Comparison of ENCODE assay signal across 17 cellular contexts in genomic region chr4:3463556-3464348, GRCh38. TPM values are rescaled to one million over a fixed set of nuclear protein-coding genes. Genes with fewer than 3 reads are reported as not detected.
DNase-seq lines count a peak whose midpoint lies in the region; ATAC-seq, FAIRE-seq and TF ChIP-seq lines count a peak whose summit lies in the region.
"Had no signal": no experiment of that assay in that cellular context is flagged by ENCODE, and none has a peak within 500 bp of the region (broad histone marks: within the 10 kb centered on the region; RNA-seq: fewer than 3 reads in every experiment).

No MANE protein-coding gene starts in this region.

- no peak overlapping the region for H3K27ac ChIP-seq in colonic mucosa
- H3K27ac ChIP-seq in HepG2 (ENCODE audit: extremely low read length, insufficient read depth, low read length) = no peak overlapping the region
- H3K27ac ChIP-seq: foreskin keratinocyte, KMS-11, WERI-Rb-1 had no signal

- TF ChIP-seq CTCF in Caco-2 (IDR thresholded peaks at IDR 0.05; ENCODE audit: insufficient read depth in 1 of 2, low read depth in 1 of 2, low read length in 1 of 2, severe bottlenecking in 1 of 2, unreplicated experiment in 1 of 2) = no peak
- no peak for TF ChIP-seq CTCF in colonic mucosa (IDR thresholded peaks at IDR 0.05)
- no peak for TF ChIP-seq CTCF in HepG2 (CRISPR knock-in tag; IDR thresholded peaks at IDR 0.05)

- H3K79me2 ChIP-seq in HepG2 (ENCODE audit: insufficient read depth, low read length) = no peaks in the 10 kb centered on the region

- FAIRE-seq in HepG2 (lab: Jason Lieb, UNC) = no peak

- BruUV-seq in Caco-2 (replicated peaks; lab: Mats Ljungman, UMichigan) = no TSS peak
- no TSS peak for BruUV-seq in HepG2 (replicated peaks; lab: Mats Ljungman, UMichigan)

- no peaks in the 10 kb centered on the region for H3K27me3 ChIP-seq in Caco-2 (replicated peaks; ENCODE audit: control insufficient read depth, insufficient read depth, low read length)
- peaks cover 24% of the 10 kb centered on the region for H3K27me3 ChIP-seq in colonic mucosa
- H3K27me3 ChIP-seq in HepG2 (ENCODE audit: control insufficient read depth in 1 of 2, insufficient read depth in 2 of 2, low read length in 2 of 2) = peaks cover 20 to 59% of the 10 kb centered on the region in 2 experiments
- peaks cover 14% of the 10 kb centered on the region for H3K27me3 ChIP-seq in skeletal muscle satellite cell (ENCODE audit: control insufficient read depth, insufficient read depth, low read length)

- no peaks in the 10 kb centered on the region for H3K36me3 ChIP-seq in Caco-2 (ENCODE audit: control insufficient read depth, insufficient read depth, low read length)
- no peaks in the 10 kb centered on the region for H3K36me3 ChIP-seq in colonic mucosa
- no peaks in the 10 kb centered on the region for H3K36me3 ChIP-seq in HepG2 (replicated peaks in 1 of 2; ENCODE audit: control insufficient read depth in 1 of 2, insufficient read depth in 2 of 2, low read length in 2 of 2)
- no peaks in the 10 kb centered on the region for H3K36me3 ChIP-seq in skeletal muscle satellite cell (ENCODE audit: insufficient read depth, low read length)
- H3K36me3 ChIP-seq: HAP-1, WERI-Rb-1 had no signal

- TF ChIP-seq EP300 in HepG2 (IDR thresholded peaks at IDR 0.05; ENCODE audit: low read depth in 2 of 2, low read length in 2 of 2) (no peak), HepG2 (CRISPR knock-in tag; IDR thresholded peaks at IDR 0.05; ENCODE audit: borderline replicate concordance) (no peak)

- 10% methylated on average over 4 of the region's 43 CpGs for WGBS in HepG2 (ENCODE audit: low lambda C conversion rate)

- H3K27me3 Mint-ChIP-seq in Caco-2 (ENCODE audit: insufficient read depth, unreplicated experiment) = peaks cover under 1% of the 10 kb centered on the region

- ATAC-seq in HepG2 (peak; percentile 12; the same call in 2 of the 3 replicates), HG02588 (IDR thresholded peaks at IDR 0.05; ENCODE audit: unreplicated experiment) (no peak)
- ATAC-seq: foreskin keratinocyte had no signal

- peak overlapping the region; percentile 22; the same call in 1 of the 2 replicates for H3K4me3 ChIP-seq in Caco-2 (ENCODE audit: low read depth, low read length)
- H3K4me3 ChIP-seq in colonic mucosa = peak overlapping the region; percentile 34
- H3K4me3 ChIP-seq in HepG2 (replicated peaks in 1 of 3; ENCODE audit: insufficient read depth in 1 of 3, low read depth in 2 of 3, low read length in 3 of 3) = peak overlapping the region in 2 of 3 experiments; percentile 16 to 55; a peak in 3 of 6 replicates
- peak overlapping the region; percentile 62 for H3K4me3 ChIP-seq in skeletal muscle satellite cell (ENCODE audit: low read length)
- H3K4me3 ChIP-seq: HAP-1 had no signal

- POLR2A ChIA-PET in Caco-2 (lab: Charles Lee) = no interaction called here
- POLR2A ChIA-PET in HepG2 (lab: Yijun Ruan, JAX) = no interaction called here

- CTCF ChIA-PET in Caco-2 (lab: Charles Lee) = no interaction called here
- CTCF ChIA-PET in HepG2 (lab: Yijun Ruan, JAX; ENCODE audit: low intra/inter-chr PET ratio, low total read pairs) = no interaction called here

- peak overlapping the region; percentile 36; the same call in 1 of the 2 replicates for H3K4me2 ChIP-seq in HepG2 (ENCODE audit: low read depth, low read length)
- peak overlapping the region; percentile 75 for H3K4me2 ChIP-seq in skeletal muscle satellite cell (ENCODE audit: low read length)
- H3K4me2 ChIP-seq: KMS-11 had no signal

- no peak overlapping the region for H2AFZ ChIP-seq in HepG2 (ENCODE audit: low read length)

- no peaks in the 10 kb centered on the region for H3K4me1 Mint-ChIP-seq in Caco-2 (ENCODE audit: low read depth, unreplicated experiment)

- no peaks in the 10 kb centered on the region for H3K9me3 Mint-ChIP-seq in Caco-2 (ENCODE audit: unreplicated experiment)

- no peak for TF ChIP-seq POLR2A in HepG2 (IDR thresholded peaks at IDR 0.05; ENCODE audit: insufficient read depth in 1 of 2, low read depth in 2 of 2, low read length in 2 of 2)

- intact Hi-C loops in Caco-2 (cut with micrococcal nuclease; ENCODE audit: unreplicated experiment) = no loop called here
- intact Hi-C loops in colonic mucosa (cut with DNase I) = no loop called here
- intact Hi-C loops in HepG2 (cut with micrococcal nuclease; ENCODE audit: unreplicated experiment) = no loop called here

- H3K9me3 ChIP-seq in Caco-2 (no peaks in the 10 kb centered on the region), colonic mucosa (no peaks in the 10 kb centered on the region), HepG2 (ENCODE audit: low read length) (no peaks in the 10 kb centered on the region), skeletal muscle satellite cell (replicated peaks; ENCODE audit: low read length) (no peaks in the 10 kb centered on the region)
- H3K9me3 ChIP-seq: HAP-1 had no signal

- no peak overlapping the region for H3K9ac ChIP-seq in colonic mucosa (ENCODE audit: low read depth in 2 of 2, low read length in 2 of 2)
- no peak overlapping the region for H3K9ac ChIP-seq in HepG2 (ENCODE audit: insufficient read depth, low read depth, low read length)
- H3K9ac ChIP-seq in skeletal muscle satellite cell (ENCODE audit: low read depth, low read length) = peak overlapping the region; percentile 69
- H3K9ac ChIP-seq: KMS-11 had no signal

- H3K4me3 Mint-ChIP-seq in Caco-2 (ENCODE audit: unreplicated experiment) = peak overlapping the region; percentile 76
- H3K4me3 Mint-ChIP-seq: stimulated activated naive CD8-positive, alpha-beta T cell treated with anti-CD3 and anti-CD28 coated beads, Interleukin-15, Interleukin-2, amounts not matched to agents 100 ng/mL and 50 ng/mL, for 24 hours had no signal

- no peak for TF ChIP-seq RAD21 in HepG2 (CRISPR knock-in tag; IDR thresholded peaks at IDR 0.05)

- DNase-seq in Caco-2 = no peak
- no peak for DNase-seq in colonic mucosa
- no peak for DNase-seq in HepG2 (ENCODE audit: low spot score)
- DNase-seq in iPS-NIHi7 (ENCODE audit: extremely low spot score) = no peak
- no peak for DNase-seq in middle frontal gyrus (ENCODE audit: extremely low spot score, low spot score)
- DNase-seq in G401 (ENCODE audit: low spot score) = no peak
- DNase-seq: activated naive CD4-positive, alpha-beta T cell; effector CD4-positive, alpha-beta T cell; foreskin keratinocyte; NCI-H1694; NCI-H446 treated with DMSO at 0.1 percent for 48 hours; WERI-Rb-1 had no signal

- H3K4me1 ChIP-seq in Caco-2 (peaks cover 5% of the 10 kb centered on the region; the same call in 1 of the 2 replicates), colonic mucosa (peaks cover 4% of the 10 kb centered on the region), HepG2 (ENCODE audit: insufficient read depth, low read length) (peaks cover 23% of the 10 kb centered on the region), skeletal muscle satellite cell (ENCODE audit: control insufficient read depth, insufficient read depth, low read length) (peaks cover 27% of the 10 kb centered on the region)
- H3K4me1 ChIP-seq: HAP-1 had no signal

- H3K27ac Mint-ChIP-seq in Caco-2 (ENCODE audit: unreplicated experiment) = no peak overlapping the region
- H3K27ac Mint-ChIP-seq: stimulated activated naive CD8-positive, alpha-beta T cell treated with anti-CD3 and anti-CD28 coated beads, Interleukin-15, Interleukin-2, amounts not matched to agents 100 ng/mL and 50 ng/mL, for 24 hours had no signal

- no peaks in the 10 kb centered on the region for H3K36me3 Mint-ChIP-seq in Caco-2 (ENCODE audit: insufficient read depth, unreplicated experiment)

- H4K20me1 ChIP-seq in HepG2 (ENCODE audit: insufficient read depth, low read length) = no peaks in the 10 kb centered on the region

- in situ Hi-C loops in HepG2 (cut with HindIII; ENCODE audit: extremely low pct_ligation_motif_present, low pct_unique_long_range_greater_than_20kb) (no loop called here), G401 (cut with HindIII; ENCODE audit: low sequenced_read_pairs) (no loop called here)

RNA-seq across cellular contexts. Expression of gene DOK7, which starts 0.6 kb away (rescaled TPM):
- total RNA-seq in Caco-2 (2022) (0.29 TPM in 1 of 2 replicates, not detected in the other), colonic mucosa (1 to 10 TPM in 1 of 2 donors, under 1 TPM in 1; 0.80 to 1.5 TPM), HepG2 (2016; rRNA removed; fragmentation: Illumina TruSeq; extraction: Trizol) (0.07 TPM in 1 of 2 replicates, not detected in the other)
- total RNA-seq in HepG2 (2016; cell fraction: cytosol; rRNA removed; fragmentation: Illumina TruSeq; extraction: Trizol; ENCODE audit: low read depth) = not detected in 2 replicates
- total RNA-seq in HepG2 (2016; cell fraction: insoluble cytoplasmic fraction; rRNA removed; fragmentation: Illumina TruSeq; extraction: Trizol) = 0.04 TPM in 1 of 2 replicates, not detected in the other
- total RNA-seq in HepG2 (2016; cell fraction: membrane; rRNA removed; fragmentation: Illumina TruSeq; extraction: Trizol) = 0.06 TPM in 1 of 2 replicates, not detected in the other
- total RNA-seq in HepG2 (2016; cell fraction: nucleus; rRNA removed; fragmentation: Illumina TruSeq; extraction: Trizol) = not detected in 2 replicates
- 0.03 and 0.05 TPM in 2 replicates for polyA plus RNA-seq in HepG2 (2011; rRNA removed)
- polyA plus RNA-seq in HepG2 (2011; cell fraction: cytosol; rRNA removed) = 0.05 and 0.08 TPM in 2 replicates
- 0.26 and 0.32 TPM in 2 replicates for polyA plus RNA-seq in HepG2 (2011; cell fraction: nucleus; rRNA removed)
- not detected in 2 replicates for polyA plus RNA-seq in HepG2 (2012)
- polyA plus RNA-seq in HepG2 (2016; cell fraction: cytosol; fragmentation: Illumina TruSeq; extraction: Trizol; ENCODE audit: low read depth) = not detected in 2 replicates
- 0.19 TPM in 1 of 2 replicates, not detected in the other for polyA plus RNA-seq in HepG2 (2016; cell fraction: insoluble cytoplasmic fraction; fragmentation: Illumina TruSeq; extraction: Trizol; ENCODE audit: low read depth)
- not detected in 2 replicates for polyA plus RNA-seq in HepG2 (2016; cell fraction: membrane; fragmentation: Illumina TruSeq; extraction: Trizol; ENCODE audit: low read depth)
- polyA plus RNA-seq in HepG2 (2016; cell fraction: nucleus; fragmentation: Illumina TruSeq; extraction: Trizol; ENCODE audit: insufficient read depth, low read depth) = not detected in 2 replicates
- 0.38 TPM in 1 of 2 replicates, not detected in the other for polyA minus RNA-seq in HepG2 (2011; rRNA and poly(A)+ RNA removed; ENCODE audit: low replicate concordance)
- not detected in 2 replicates for polyA minus RNA-seq in HepG2 (2011; cell fraction: cytosol; rRNA and poly(A)+ RNA removed)
- polyA minus RNA-seq in HepG2 (2011; cell fraction: nucleus; rRNA and poly(A)+ RNA removed) = not detected in 2 replicates
- total RNA-seq in skeletal muscle satellite cell (2012; rRNA removed) = 0.51 and 6.8 TPM in 2 replicates
- total RNA-seq in G401 (2014; rRNA removed; shearing (Covaris generic)) = 2.8 TPM in 1 of 2 replicates, not detected in the other

RNA-seq across cellular contexts. Expression of gene HGFAC, which starts 22.0 kb away (rescaled TPM):
- total RNA-seq in Caco-2 (2022) = 0.48 and 0.79 TPM in 2 replicates
- under 1 TPM in 1 of 2 donors, not detected in 1; 0.52 TPM for total RNA-seq in colonic mucosa
- total RNA-seq in HepG2 (2016; rRNA removed; fragmentation: Illumina TruSeq; extraction: Trizol) = 0.98 and 8.5 TPM in 2 replicates
- total RNA-seq in HepG2 (2016; cell fraction: cytosol; rRNA removed; fragmentation: Illumina TruSeq; extraction: Trizol; ENCODE audit: low read depth) = 1.8 and 1.9 TPM in 2 replicates
- 1.2 and 9.0 TPM in 2 replicates for total RNA-seq in HepG2 (2016; cell fraction: insoluble cytoplasmic fraction; rRNA removed; fragmentation: Illumina TruSeq; extraction: Trizol)
- total RNA-seq in HepG2 (2016; cell fraction: membrane; rRNA removed; fragmentation: Illumina TruSeq; extraction: Trizol) = 1.4 and 1.8 TPM in 2 replicates
- 14.0 and 15.7 TPM in 2 replicates for total RNA-seq in HepG2 (2016; cell fraction: nucleus; rRNA removed; fragmentation: Illumina TruSeq; extraction: Trizol)
- polyA plus RNA-seq in HepG2 (2011; rRNA removed) = 63.6 and 107 TPM in 2 replicates
- 8.9 and 16.3 TPM in 2 replicates for polyA plus RNA-seq in HepG2 (2011; cell fraction: cytosol; rRNA removed)
- 1,761 and 2,041 TPM in 2 replicates for polyA plus RNA-seq in HepG2 (2011; cell fraction: nucleus; rRNA removed)
- polyA plus RNA-seq in HepG2 (2012) = 31.4 and 46.5 TPM in 2 replicates
- polyA plus RNA-seq in HepG2 (2016; cell fraction: cytosol; fragmentation: Illumina TruSeq; extraction: Trizol; ENCODE audit: low read depth) = 1.9 and 2.1 TPM in 2 replicates
- polyA plus RNA-seq in HepG2 (2016; cell fraction: insoluble cytoplasmic fraction; fragmentation: Illumina TruSeq; extraction: Trizol; ENCODE audit: low read depth) = 1.9 and 2.5 TPM in 2 replicates
- 1.6 and 2.1 TPM in 2 replicates for polyA plus RNA-seq in HepG2 (2016; cell fraction: membrane; fragmentation: Illumina TruSeq; extraction: Trizol; ENCODE audit: low read depth)
- polyA plus RNA-seq in HepG2 (2016; cell fraction: nucleus; fragmentation: Illumina TruSeq; extraction: Trizol; ENCODE audit: insufficient read depth, low read depth) = 65.6 and 66.9 TPM in 2 replicates
- 15.4 TPM in 1 of 2 replicates, not detected in the other for polyA minus RNA-seq in HepG2 (2011; rRNA and poly(A)+ RNA removed; ENCODE audit: low replicate concordance)
- polyA minus RNA-seq in HepG2 (2011; cell fraction: cytosol; rRNA and poly(A)+ RNA removed) = 5.8 and 5.9 TPM in 2 replicates
- polyA minus RNA-seq in HepG2 (2011; cell fraction: nucleus; rRNA and poly(A)+ RNA removed) = 43.4 and 57.3 TPM in 2 replicates
- not detected in 2 replicates for total RNA-seq in skeletal muscle satellite cell (2012; rRNA removed)
- not detected in 2 replicates for total RNA-seq in G401 (2014; rRNA removed; shearing (Covaris generic))
- total RNA-seq: foreskin keratinocyte had no signal
- polyA plus RNA-seq: foreskin keratinocyte had no signal
